ENCODE assay signal across 1 cellular context in the genomic region with DNA sequence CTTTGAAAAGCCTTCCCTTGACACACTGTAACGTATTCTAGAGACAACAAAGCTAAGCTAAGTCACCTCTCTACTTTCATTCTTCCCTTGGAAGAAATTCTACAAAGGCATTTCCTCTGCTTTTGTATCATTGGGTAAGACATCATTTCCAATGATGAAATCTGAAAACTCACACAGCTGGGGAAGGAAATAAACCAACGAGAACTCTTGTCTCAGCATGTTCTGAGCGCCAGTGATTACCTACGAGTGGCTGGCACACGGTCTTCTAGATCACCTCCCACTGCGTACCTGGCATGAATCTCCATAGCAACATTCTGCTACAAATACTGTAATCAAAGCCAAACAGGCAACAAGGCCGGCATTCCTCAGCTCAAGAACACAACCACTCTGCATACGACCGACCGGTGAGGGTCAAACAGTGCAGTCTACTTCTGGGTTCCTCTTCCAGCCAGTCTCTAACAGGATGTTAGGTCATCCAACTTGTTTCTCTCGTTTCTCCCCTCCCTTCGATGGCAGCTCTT.
TF ChIP-seq lines count a peak whose summit lies in the region.

No MANE protein-coding gene starts in this region.

TF ChIP-seq in HEK293, 187 proteins besides CTCF, POLR2A, EP300 and RAD21 (continued from another document):
- TF ChIP-seq, protein P1, sequence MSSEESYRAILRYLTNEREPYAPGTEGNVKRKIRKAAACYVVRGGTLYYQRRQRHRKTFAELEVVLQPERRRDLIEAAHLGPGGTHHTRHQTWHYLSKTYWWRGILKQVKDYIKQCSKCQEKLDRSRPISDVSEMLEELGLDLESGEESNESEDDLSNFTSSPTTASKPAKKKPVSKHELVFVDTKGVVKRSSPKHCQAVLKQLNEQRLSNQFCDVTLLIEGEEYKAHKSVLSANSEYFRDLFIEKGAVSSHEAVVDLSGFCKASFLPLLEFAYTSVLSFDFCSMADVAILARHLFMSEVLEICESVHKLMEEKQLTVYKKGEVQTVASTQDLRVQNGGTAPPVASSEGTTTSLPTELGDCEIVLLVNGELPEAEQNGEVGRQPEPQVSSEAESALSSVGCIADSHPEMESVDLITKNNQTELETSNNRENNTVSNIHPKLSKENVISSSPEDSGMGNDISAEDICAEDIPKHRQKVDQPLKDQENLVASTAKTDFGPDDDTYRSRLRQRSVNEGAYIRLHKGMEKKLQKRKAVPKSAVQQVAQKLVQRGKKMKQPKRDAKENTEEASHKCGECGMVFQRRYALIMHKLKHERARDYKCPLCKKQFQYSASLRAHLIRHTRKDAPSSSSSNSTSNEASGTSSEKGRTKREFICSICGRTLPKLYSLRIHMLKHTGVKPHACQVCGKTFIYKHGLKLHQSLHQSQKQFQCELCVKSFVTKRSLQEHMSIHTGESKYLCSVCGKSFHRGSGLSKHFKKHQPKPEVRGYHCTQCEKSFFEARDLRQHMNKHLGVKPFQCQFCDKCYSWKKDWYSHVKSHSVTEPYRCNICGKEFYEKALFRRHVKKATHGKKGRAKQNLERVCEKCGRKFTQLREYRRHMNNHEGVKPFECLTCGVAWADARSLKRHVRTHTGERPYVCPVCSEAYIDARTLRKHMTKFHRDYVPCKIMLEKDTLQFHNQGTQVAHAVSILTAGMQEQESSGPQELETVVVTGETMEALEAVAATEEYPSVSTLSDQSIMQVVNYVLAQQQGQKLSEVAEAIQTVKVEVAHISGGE (tag by site-specific recombination; conservative IDR thresholded peaks at IDR 0.05; ENCODE audit: low read depth), result no peak
- TF ChIP-seq ZIC2 (tag by site-specific recombination; IDR thresholded peaks at IDR 0.05) (peak; percentile 65), SP7 (tag by site-specific recombination; IDR thresholded peaks at IDR 0.05) (peak; percentile 56; the same call in 1 of the 2 replicates), ZNF792 (tag by site-specific recombination; IDR thresholded peaks at IDR 0.05) (peak; percentile 54; the same call in 1 of the 2 replicates), SCRT1 (tag by site-specific recombination; IDR thresholded peaks at IDR 0.05; ENCODE audit: borderline replicate concordance) (peak; percentile 57; the same call in 1 of the 2 replicates), MEIS1 (CRISPR knock-in tag; IDR thresholded peaks at IDR 0.05; ENCODE audit: borderline replicate concordance) (no peak), IKZF3 (tag by site-specific recombination; IDR thresholded peaks at IDR 0.05) (no peak), BCL11A (tag by site-specific recombination; IDR thresholded peaks at IDR 0.05; ENCODE audit: low read depth) (no peak), ZNF629 (tag by site-specific recombination; IDR thresholded peaks at IDR 0.05) (peak; percentile 83), ZBTB17 (tag by site-specific recombination; IDR thresholded peaks at IDR 0.05) (peak; percentile 86), ZNF830 (tag by site-specific recombination; IDR thresholded peaks at IDR 0.05; ENCODE audit: low read depth) (no peak), PRDM4 (tag by site-specific recombination; IDR thresholded peaks at IDR 0.05) (no peak)
- TF ChIP-seq, protein P2, sequence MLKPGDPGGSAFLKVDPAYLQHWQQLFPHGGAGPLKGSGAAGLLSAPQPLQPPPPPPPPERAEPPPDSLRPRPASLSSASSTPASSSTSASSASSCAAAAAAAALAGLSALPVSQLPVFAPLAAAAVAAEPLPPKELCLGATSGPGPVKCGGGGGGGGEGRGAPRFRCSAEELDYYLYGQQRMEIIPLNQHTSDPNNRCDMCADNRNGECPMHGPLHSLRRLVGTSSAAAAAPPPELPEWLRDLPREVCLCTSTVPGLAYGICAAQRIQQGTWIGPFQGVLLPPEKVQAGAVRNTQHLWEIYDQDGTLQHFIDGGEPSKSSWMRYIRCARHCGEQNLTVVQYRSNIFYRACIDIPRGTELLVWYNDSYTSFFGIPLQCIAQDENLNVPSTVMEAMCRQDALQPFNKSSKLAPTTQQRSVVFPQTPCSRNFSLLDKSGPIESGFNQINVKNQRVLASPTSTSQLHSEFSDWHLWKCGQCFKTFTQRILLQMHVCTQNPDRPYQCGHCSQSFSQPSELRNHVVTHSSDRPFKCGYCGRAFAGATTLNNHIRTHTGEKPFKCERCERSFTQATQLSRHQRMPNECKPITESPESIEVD (tag by site-specific recombination; IDR thresholded peaks at IDR 0.05), result peak; percentile 40; the same call in 1 of the 2 replicates
- TF ChIP-seq, protein P3, sequence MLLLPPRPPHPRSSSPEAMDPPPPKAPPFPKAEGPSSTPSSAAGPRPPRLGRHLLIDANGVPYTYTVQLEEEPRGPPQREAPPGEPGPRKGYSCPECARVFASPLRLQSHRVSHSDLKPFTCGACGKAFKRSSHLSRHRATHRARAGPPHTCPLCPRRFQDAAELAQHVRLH (tag by site-specific recombination; IDR thresholded peaks at IDR 0.05), result no peak
